13 cellular contexts compared by ENCODE assay signal in genomic region chr6:128465368-128466343, GRCh38.
"Had no signal": no experiment of that assay in that cellular context is flagged by ENCODE, and none has a peak within 500 bp of the region (broad histone marks: within the 10 kb centered on the region; RNA-seq: fewer than 3 reads in every experiment).

No MANE protein-coding gene starts in this region.

- H3K4me3 ChIP-seq: esophagus squamous epithelium, heart left ventricle, sigmoid colon, thoracic aorta had no signal

- H3K27me3 ChIP-seq: esophagus squamous epithelium, heart left ventricle, sigmoid colon had no signal

- H3K36me3 ChIP-seq: esophagus squamous epithelium, heart left ventricle, sigmoid colon, thoracic aorta had no signal

- DNase-seq: activated CD4-positive, alpha-beta memory T cell treated with anti-CD3 and anti-CD28 coated beads for 36 hours; activated CD4-positive, CD25-positive, alpha-beta regulatory T cell treated with anti-CD3 and anti-CD28 coated beads, Interleukin-2, amount 50 U/mL, for 72 hours; activated gamma-delta T cell; activated naive CD8-positive, alpha-beta T cell treated with anti-CD3 and anti-CD28 coated beads for 36 hours; activated T-cell treated with anti-CD3 and anti-CD28 coated beads, Interleukin-2, amount 50 U/mL, for 48 hours; esophagus squamous epithelium; foreskin melanocyte; heart left ventricle; natural killer cell; sigmoid colon; stimulated activated CD4-positive, alpha-beta T cell treated with anti-CD3 and anti-CD28 coated beads, Interleukin-2, amount 100 ng/mL, for 48 hours; stimulated activated CD8-positive, alpha-beta memory T cell treated with anti-CD3 and anti-CD28 coated beads, Interleukin-4, amount 100 ng/mL, for 48 hours had no signal

- H3K9me3 ChIP-seq: esophagus squamous epithelium, heart left ventricle, sigmoid colon, thoracic aorta had no signal

- ATAC-seq: natural killer cell had no signal

- H3K27ac ChIP-seq: esophagus squamous epithelium, heart left ventricle, sigmoid colon, thoracic aorta had no signal
